In genomic region chr12:124797321-124797720, GRCh38 we compare ENCODE assay signal across 24 cellular contexts.
DNase-seq lines count a peak whose midpoint lies in the region; ATAC-seq, FAIRE-seq and TF ChIP-seq lines count a peak whose summit lies in the region.
"Had no signal": no experiment of that assay in that cellular context is flagged by ENCODE, and none has a peak within 500 bp of the region (broad histone marks: within the 10 kb centered on the region; RNA-seq: fewer than 3 reads in every experiment).

No MANE protein-coding gene starts in this region.

- no peak overlapping the region for H3K4me3 Mint-ChIP-seq in memory B cell
- H3K4me3 Mint-ChIP-seq in stimulated activated naive B cell treated with anti-CD40 and anti-IgM and Interleukin-4, amounts not matched to agents 10 μg/mL and 1 μg/mL and 100 μg/mL, for 72 hours = no peak overlapping the region
- H3K4me3 Mint-ChIP-seq: activated naive CD8-positive, alpha-beta T cell treated with anti-CD3 and anti-CD28 coated beads, Interleukin-2, amount 10 ng/mL, durations not matched to agents 7 days and 5 days had no signal

- no peak for FAIRE-seq in GM12878 (lab: Jason Lieb, UNC)
- FAIRE-seq: D721Med, kidney, small intestine had no signal

- H3K27me3 Mint-ChIP-seq in memory B cell = no peaks in the 10 kb centered on the region
- no peaks in the 10 kb centered on the region for H3K27me3 Mint-ChIP-seq in stimulated activated naive B cell treated with anti-CD40 and anti-IgM and Interleukin-4, amounts not matched to agents 10 μg/mL and 1 μg/mL and 100 μg/mL, for 72 hours
- H3K27me3 Mint-ChIP-seq: activated naive CD8-positive, alpha-beta T cell treated with anti-CD3 and anti-CD28 coated beads, Interleukin-2, amount 10 ng/mL, durations not matched to agents 7 days and 5 days; naive B cell had no signal

- CTCF ChIA-PET in GM12878 (lab: Yijun Ruan, JAX) (no interaction called here), A673 (lab: Charles Lee) (no interaction called here)

- no peaks in the 10 kb centered on the region for H4K20me1 ChIP-seq in GM12878 (ENCODE audit: control insufficient read depth, insufficient read depth)

- ATAC-seq in GM12878 (no peak), memory B cell (ENCODE audit: low read depth) (no peak)
- ATAC-seq in stimulated activated naive B cell treated with anti-CD40 and anti-IgM and Interleukin-4, amounts not matched to agents 10 μg/mL and 1 μg/mL and 100 μg/mL, for 72 hours (replicated peaks) = no peak
- ATAC-seq: psoas muscle had no signal

- RAD21 ChIA-PET in GM12878 (lab: Charles Lee; ENCODE audit: unreplicated experiment) = interaction anchor here (0.6 kb wide), 1 partner anchor 17 kb away, joined by 3 read pairs; no protein-coding TSS in a partner anchor

- POLR2A ChIA-PET in GM12878 (lab: Charles Lee) (interaction anchor here (0.9 kb wide), 2 partner anchors 30 to 109 kb away, joined by 5 read pairs; no protein-coding TSS in a partner anchor), A673 (lab: Charles Lee; ENCODE audit: low non-redundant PET) (no interaction called here)

- no peak overlapping the region for H3K4me2 ChIP-seq in GM12878 (ENCODE audit: control insufficient read depth, insufficient read depth)

- TF ChIP-seq POLR2A in GM12878 (IDR thresholded peaks at IDR 0.05; ENCODE audit: low read depth, low read length) = no peak

- H3K27ac ChIP-seq in HUES6 (ENCODE audit: low read depth, low read length) (peak overlapping the region; percentile 24; the same call in 1 of the 2 replicates), GM12878 (ENCODE audit: control insufficient read depth, insufficient read depth) (no peak overlapping the region), A673 (ENCODE audit: low read depth, low read length, poor library complexity, severe bottlenecking) (no peak overlapping the region)
- H3K27ac ChIP-seq: brain microvascular endothelial cell, coronary artery, psoas muscle, stomach had no signal

- peaks cover 22% of the 10 kb centered on the region for H3K4me1 Mint-ChIP-seq in memory B cell
- H3K4me1 Mint-ChIP-seq in stimulated activated naive B cell treated with anti-CD40 and anti-IgM and Interleukin-4, amounts not matched to agents 10 μg/mL and 1 μg/mL and 100 μg/mL, for 72 hours = peaks cover 27 to 43% of the 10 kb centered on the region in 2 donors

- H2AFZ ChIP-seq in GM12878 (ENCODE audit: control insufficient read depth, low read depth, low read length) = no peak overlapping the region

- H3K36me3 Mint-ChIP-seq in memory B cell = peaks cover 23% of the 10 kb centered on the region
- peaks cover 52 to 63% of the 10 kb centered on the region in 2 donors for H3K36me3 Mint-ChIP-seq in stimulated activated naive B cell treated with anti-CD40 and anti-IgM and Interleukin-4, amounts not matched to agents 10 μg/mL and 1 μg/mL and 100 μg/mL, for 72 hours

- 87% methylated on average over 13 of the region's 13 CpGs for WGBS in GM12878 (ENCODE audit: insufficient coverage, insufficient replicate concordance, low lambda C conversion rate, missing lambda C conversion rate)

- in situ Hi-C loops in GM12878 (cut with MboI) = no loop called here

- SMC1A ChIA-PET in GM12878 (lab: Charles Lee; ENCODE audit: uncharacterized antibody, unreplicated experiment) = interaction anchor here (1.2 kb wide), 1 partner anchor 21 kb away, joined by 3 read pairs; no protein-coding TSS in a partner anchor

- H3K4me3 ChIP-seq in HUES6 (ENCODE audit: low read depth, low read length) (no peak overlapping the region), GM12878 (no peak overlapping the region), A673 (ENCODE audit: low read depth, low read length, poor library complexity, severe bottlenecking) (no peak overlapping the region)
- H3K4me3 ChIP-seq: coronary artery, MG63, psoas muscle, stomach had no signal

- no peaks in the 10 kb centered on the region for H3K79me2 ChIP-seq in GM12878 (ENCODE audit: control insufficient read depth, insufficient read depth, low read length)

- TF ChIP-seq EP300 in GM12878 (IDR thresholded peaks at IDR 0.05; ENCODE audit: borderline replicate concordance in 1 of 2, control insufficient read depth in 1 of 2, low read depth in 2 of 2, low read length in 2 of 2) = no peak

- TF ChIP-seq RAD21 in GM12878 (IDR thresholded peaks at IDR 0.05; ENCODE audit: insufficient read depth, low read depth, low read length) = no peak

- DNase-seq in GM12878 (ENCODE audit: low read depth, low spot score) = no peak
- DNase-seq in memory B cell (ENCODE audit: low spot score in 2 of 2) = no peak
- DNase-seq in stimulated activated naive B cell treated with anti-CD40 and anti-IgM and Interleukin-4, amounts not matched to agents 10 μg/mL and 1 μg/mL and 100 μg/mL, for 72 hours = no peak
- no peak for DNase-seq in A673 (ENCODE audit: low spot score)
- no peak for DNase-seq in SHP77 (lab: John Stamatoyannopoulos, UW)
- DNase-seq in COLO668 (lab: John Stamatoyannopoulos, UW; ENCODE audit: unreplicated experiment) = no peak
- DNase-seq: activated CD4-positive, alpha-beta T cell treated with anti-CD3 and anti-CD28 coated beads for 1 hour; activated naive CD8-positive, alpha-beta T cell treated with anti-CD3 and anti-CD28 coated beads, Interleukin-2, amount 10 ng/mL, durations not matched to agents 7 days and 5 days; brain microvascular endothelial cell; kidney; MG63; naive B cell; NCI-H146; NCI-H2171; NCI-H526; psoas muscle; RPMI8226; small intestine; stimulated activated CD4-positive, alpha-beta T cell treated with anti-CD3 and anti-CD28 coated beads, Interleukin-4, amount 100 ng/mL, for 1 hour; stomach; trophoblast cell had no signal

- peak overlapping the region; percentile 35 for H3K27ac Mint-ChIP-seq in memory B cell
- H3K27ac Mint-ChIP-seq in stimulated activated naive B cell treated with anti-CD40 and anti-IgM and Interleukin-4, amounts not matched to agents 10 μg/mL and 1 μg/mL and 100 μg/mL, for 72 hours = peak overlapping the region; percentile 76
- H3K27ac Mint-ChIP-seq: activated naive CD8-positive, alpha-beta T cell treated with anti-CD3 and anti-CD28 coated beads, Interleukin-2, amount 10 ng/mL, durations not matched to agents 7 days and 5 days had no signal

- H3K36me3 ChIP-seq in HUES6 (ENCODE audit: control insufficient read depth, insufficient read depth, low read length) = peaks cover 17% of the 10 kb centered on the region
- peaks cover 16 to 24% of the 10 kb centered on the region in 2 experiments for H3K36me3 ChIP-seq in GM12878 (ENCODE audit: control insufficient read depth in 2 of 2, insufficient read depth in 2 of 2, low read length in 1 of 2)
- H3K36me3 ChIP-seq in A673 (ENCODE audit: insufficient read depth, low read length, poor library complexity, severe bottlenecking) = peaks cover 15% of the 10 kb centered on the region
- H3K36me3 ChIP-seq: MG63 had no signal

- H3K9ac ChIP-seq in HUES6 (ENCODE audit: low read length) (no peak overlapping the region), GM12878 (ENCODE audit: control insufficient read depth, insufficient read depth, low read length) (no peak overlapping the region)

- no TSS peak for BruUV-seq in GM12878 (replicated peaks; lab: Mats Ljungman, UMichigan)
- BruUV-seq in A673 (replicated peaks; lab: Mats Ljungman, UMichigan) = no TSS peak

- TF ChIP-seq CTCF in GM12878 (IDR thresholded peaks at IDR 0.05 in 2 of 3, conservative IDR thresholded peaks at IDR 0.05 in 1 of 3; ENCODE audit: control insufficient read depth in 2 of 3, extremely low read depth in 1 of 3, insufficient read depth in 1 of 3, low read depth in 3 of 3, low read length in 3 of 3) = no peak
- TF ChIP-seq CTCF in A673 (conservative IDR thresholded peaks at IDR 0.05; ENCODE audit: low read depth, low read length) = no peak

- H3K4me1 ChIP-seq in HUES6 (ENCODE audit: control insufficient read depth, insufficient read depth, low read length) (peaks cover 6% of the 10 kb centered on the region), GM12878 (ENCODE audit: control insufficient read depth, insufficient read depth, low read length) (peaks cover 25% of the 10 kb centered on the region), A673 (ENCODE audit: insufficient read depth, low read length, poor library complexity, severe bottlenecking) (no peaks in the 10 kb centered on the region)
- H3K4me1 ChIP-seq: psoas muscle, stomach had no signal

- intact Hi-C loops in GM12878 (cut with micrococcal nuclease; ENCODE audit: unreplicated experiment) = no loop called here
- intact Hi-C loops in A673 (cut with micrococcal nuclease; ENCODE audit: unreplicated experiment) = no loop called here

- peaks cover 3% of the 10 kb centered on the region for H3K9me3 Mint-ChIP-seq in memory B cell
- H3K9me3 Mint-ChIP-seq in stimulated activated naive B cell treated with anti-CD40 and anti-IgM and Interleukin-4, amounts not matched to agents 10 μg/mL and 1 μg/mL and 100 μg/mL, for 72 hours = peaks cover 0 to 4% of the 10 kb centered on the region in 2 donors
- H3K9me3 Mint-ChIP-seq: activated naive CD8-positive, alpha-beta T cell treated with anti-CD3 and anti-CD28 coated beads, Interleukin-2, amount 10 ng/mL, durations not matched to agents 7 days and 5 days had no signal

- H3K27me3 ChIP-seq in HUES6 (ENCODE audit: control insufficient read depth, insufficient read depth, low read length) = no peaks in the 10 kb centered on the region
- no peaks in the 10 kb centered on the region for H3K27me3 ChIP-seq in GM12878 (replicated peaks in 1 of 2; ENCODE audit: control insufficient read depth in 2 of 2, insufficient read depth in 2 of 2, low read length in 1 of 2)
- no peaks in the 10 kb centered on the region for H3K27me3 ChIP-seq in A673 (replicated peaks; ENCODE audit: insufficient read depth, low read depth, low read length, poor library complexity)
- H3K27me3 ChIP-seq: brain microvascular endothelial cell, MG63, stomach had no signal

- H3K9me3 ChIP-seq in HUES6 (ENCODE audit: control insufficient read depth, insufficient read depth, low read depth, low read length) (no peaks in the 10 kb centered on the region), GM12878 (replicated peaks; ENCODE audit: control insufficient read depth, insufficient read depth, low read length) (no peaks in the 10 kb centered on the region), A673 (ENCODE audit: low read depth, low read length, poor library complexity, severe bottlenecking) (no peaks in the 10 kb centered on the region)
- H3K9me3 ChIP-seq: MG63, psoas muscle, stomach had no signal

TF ChIP-seq in GM12878, 131 proteins besides CTCF, POLR2A, EP300 and RAD21 (continues in another document):
- TF ChIP-seq SPI1 (IDR thresholded peaks at IDR 0.05; ENCODE audit: borderline replicate concordance, insufficient read depth, low read depth, low read length) = peak; percentile 14; the same call in 1 of the 2 replicates
